Comparison of ENCODE assay signal across 23 cellular contexts in genomic region chr5:55932700-55933099, GRCh38.
"Had no signal": no experiment of that assay in that cellular context is flagged by ENCODE, and none has a peak within 500 bp of the region (broad histone marks: within the 10 kb centered on the region; RNA-seq: fewer than 3 reads in every experiment).

No MANE protein-coding gene starts in this region.

- H3K4me3 ChIP-seq: breast epithelium, Peyer's patch, SJSA1 had no signal

- DNase-seq: activated CD4-positive, alpha-beta T cell treated with anti-CD3 and anti-CD28 coated beads for 4 hours; activated CD8-positive, alpha-beta memory T cell treated with anti-CD3 and anti-CD28 coated beads, Interleukin-2, amount 50 U/mL, for 4 hours; activated CD8-positive, alpha-beta T cell treated with anti-CD3 and anti-CD28 coated beads for 36 hours; activated gamma-delta T cell treated with Interleukin-2 at 50 U/mL for 16 hours; activated naive CD4-positive, alpha-beta T cell treated with anti-CD3 and anti-CD28 coated beads, Interleukin-2, amount 10 ng/mL, durations not matched to agents 7 days and 5 days; activated T-cell treated with anti-CD3 and anti-CD28 coated beads, Interleukin-2, amount 50 U/mL, for 72 hours; aorta; caudate nucleus; Karpas-422; MM.1S; NCI-H1105; NCI-H1436; NCI-H2029 treated with DMSO at 0.1 percent for 48 hours; NCI-H510A treated with DMSO at 0.1 percent for 48 hours; NCI-H69; Peyer's patch; Right ventricle myocardium superior; SW 1271 had no signal

- H3K9me3 ChIP-seq: breast epithelium, Peyer's patch, SJSA1 had no signal

- H3K27me3 ChIP-seq: breast epithelium, Peyer's patch, SJSA1 had no signal

- H3K27ac ChIP-seq: Peyer's patch, RWPE1, SJSA1 had no signal

- H3K36me3 ChIP-seq: breast epithelium, Peyer's patch had no signal

- H3K4me1 ChIP-seq: breast epithelium, Peyer's patch, SJSA1 had no signal

- ATAC-seq: activated CD4-positive, CD25-positive, alpha-beta regulatory T cell treated with anti-CD3 and anti-CD28 coated beads, Interleukin-2, amount 50 U/mL, for 24 hours; activated CD8-positive, alpha-beta T cell treated with anti-CD3 and anti-CD28 coated beads for 36 hours; activated T-cell treated with anti-CD3 and anti-CD28 coated beads, Interleukin-2, amount 50 U/mL, for 72 hours; SK-N-SH treated with all-trans-retinoic acid at 6 μM for 48 hours had no signal
